In the genomic region with DNA sequence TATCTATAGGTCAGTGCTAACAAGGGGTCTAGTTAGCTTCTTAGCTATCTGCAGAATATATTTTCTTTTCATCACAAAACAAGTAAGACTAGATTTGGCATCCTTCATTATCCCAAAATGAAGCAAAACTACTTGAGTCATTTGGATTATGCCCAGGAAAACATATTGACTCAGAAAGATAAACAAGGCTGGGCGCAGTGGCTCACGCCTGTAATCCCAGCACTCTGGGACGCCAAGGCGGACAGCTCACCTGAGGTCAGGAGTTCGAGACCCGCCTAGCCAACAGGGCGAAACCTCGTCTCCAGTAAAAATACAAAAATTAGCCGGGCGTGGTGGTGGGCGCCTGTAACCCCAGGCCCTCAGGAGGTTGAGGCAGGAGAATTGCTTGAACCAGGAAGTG, we compare ENCODE assay signal across 29 cellular contexts. TPM values are rescaled to one million over a fixed set of nuclear protein-coding genes. Genes with fewer than 3 reads are reported as not detected.
DNase-seq lines count a peak whose midpoint lies in the region; ATAC-seq, FAIRE-seq and TF ChIP-seq lines count a peak whose summit lies in the region.
"Had no signal": no experiment of that assay in that cellular context is flagged by ENCODE, and none has a peak within 500 bp of the region (broad histone marks: within the 10 kb centered on the region; RNA-seq: fewer than 3 reads in every experiment).

No MANE protein-coding gene starts in this region.

- H3K79me2 ChIP-seq in endothelial cell of umbilical vein (ENCODE audit: control insufficient read depth, insufficient read depth, low read length) (no peaks in the 10 kb centered on the region), OCI-LY7 (ENCODE audit: insufficient read depth, low read depth, low read length) (no peaks in the 10 kb centered on the region)

- FAIRE-seq in GM12891 (lab: Jason Lieb, UNC) (peak; percentile 52), endothelial cell of umbilical vein (lab: Jason Lieb, UNC) (no peak)
- FAIRE-seq: GM12892, pancreas, TTC549 had no signal

- ATAC-seq in RWPE2 (ENCODE audit: low read depth) (peak; percentile 60; the same call in 2 of the 3 replicates), mucosa of descending colon (peak; percentile 62), GM18498 (IDR thresholded peaks at IDR 0.05; ENCODE audit: unreplicated experiment) (no peak)
- ATAC-seq: activated CD8-positive, alpha-beta T cell treated with anti-CD3 and anti-CD28 coated beads, Interleukin-2, amount 10 ng/mL, durations not matched to agents 7 days and 5 days; gastroesophageal sphincter; left ventricle myocardium superior; natural killer cell; pancreas had no signal

- H3K4me3 ChIP-seq in RWPE2 (ENCODE audit: severe bottlenecking) (no peak overlapping the region), endothelial cell of umbilical vein (replicated peaks in 1 of 3; ENCODE audit: insufficient read depth in 1 of 3, low read depth in 1 of 3, low read length in 3 of 3) (no peak overlapping the region), mucosa of descending colon (no peak overlapping the region), OCI-LY7 (ENCODE audit: low read depth, low read length, poor library complexity, severe bottlenecking) (no peak overlapping the region)
- H3K4me3 ChIP-seq: gastroesophageal sphincter, pancreas, right atrium auricular region, spleen, thyroid gland had no signal

- H4K20me1 ChIP-seq in endothelial cell of umbilical vein (replicated peaks; ENCODE audit: control insufficient read depth, extremely low read depth, insufficient read depth, low read length) (no peaks in the 10 kb centered on the region), OCI-LY7 (ENCODE audit: insufficient read depth, low read length) (no peaks in the 10 kb centered on the region)

- dilution Hi-C loops in endothelial cell of umbilical vein (cut with MboI; ENCODE audit: extremely low pct_ligation_motif_present, low sequenced_read_pairs), result no loop called here

- H2AFZ ChIP-seq in endothelial cell of umbilical vein (ENCODE audit: low read depth, low read length) (no peak overlapping the region), OCI-LY7 (ENCODE audit: low read length) (no peak overlapping the region)

- peak overlapping the region; percentile 23 for H3K4me2 ChIP-seq in endothelial cell of umbilical vein (ENCODE audit: insufficient read depth, low read length)
- H3K4me2 ChIP-seq in OCI-LY7 (ENCODE audit: low read length), result no peak overlapping the region

- no peaks in the 10 kb centered on the region for H3K9me1 ChIP-seq in endothelial cell of umbilical vein (replicated peaks; ENCODE audit: control insufficient read depth, extremely low read depth, insufficient read depth, low read length)

- intact Hi-C loops in endothelial cell of umbilical vein (cut with micrococcal nuclease), result no loop called here
- intact Hi-C loops in mucosa of descending colon (cut with DNase I, micrococcal nuclease), result no loop called here
- intact Hi-C loops in OCI-LY7 (cut with micrococcal nuclease; ENCODE audit: unreplicated experiment), result no loop called here

- H3K4me1 ChIP-seq in RWPE2 (ENCODE audit: insufficient read depth, poor library complexity, severe bottlenecking) (peaks cover 3% of the 10 kb centered on the region), endothelial cell of umbilical vein (ENCODE audit: control insufficient read depth, extremely low read depth, insufficient read depth, low read length) (peaks cover 19% of the 10 kb centered on the region), mucosa of descending colon (ENCODE audit: low read depth) (no peaks in the 10 kb centered on the region), OCI-LY7 (ENCODE audit: insufficient read depth, low read length, poor library complexity, severe bottlenecking) (peaks cover 23% of the 10 kb centered on the region)
- H3K4me1 ChIP-seq: gastroesophageal sphincter, pancreas, right atrium auricular region, spleen, thyroid gland had no signal

- H3K36me3 ChIP-seq in RWPE2 (ENCODE audit: low read depth) (no peaks in the 10 kb centered on the region), endothelial cell of umbilical vein (ENCODE audit: control insufficient read depth in 2 of 2, extremely low read depth in 1 of 2, insufficient read depth in 2 of 2, low read length in 2 of 2) (no peaks in the 10 kb centered on the region), mucosa of descending colon (ENCODE audit: low read depth) (no peaks in the 10 kb centered on the region), OCI-LY7 (ENCODE audit: insufficient read depth, low read length) (no peaks in the 10 kb centered on the region; the same call in 1 of the 2 replicates)

- DNase-seq in GM12891 (ENCODE audit: insufficient read length, low spot score) (no peak), RWPE2 (ENCODE audit: low spot score) (no peak), endothelial cell of umbilical vein (ENCODE audit: low read depth, low spot score) (peak; percentile 37), mucosa of descending colon (peak in 2 of 3 donors; percentile 14 to 49), OCI-LY7 (ENCODE audit: low spot score) (no peak), KBM-7 (no peak)
- DNase-seq in stimulated activated CD4-positive, alpha-beta T cell treated with anti-CD3 and anti-CD28 coated beads, Interleukin-2, amount 100 ng/mL, for 48 hours, result no peak
- DNase-seq: ACHN; activated CD4-positive, alpha-beta T cell treated with anti-CD3 and anti-CD28 coated beads for 1 hour; activated CD8-positive, alpha-beta T cell treated with anti-CD3 and anti-CD28 coated beads, Interleukin-2, amount 10 ng/mL, durations not matched to agents 7 days and 5 days; activated effector memory CD4-positive, alpha-beta T cell treated with Interleukin-2 at 50 U/mL for 16 hours; activated T-cell treated with anti-CD3 and anti-CD28 coated beads for 4 hours; caudate nucleus; DND-41; hypothalamus; left ventricle myocardium superior; midbrain; natural killer cell; NCI-H510A treated with DMSO at 0.1 percent for 48 hours; pancreas; spleen; stimulated activated CD4-positive, alpha-beta T cell treated with anti-CD3 and anti-CD28 coated beads, Interleukin-4, amount 100 ng/mL, for 1 hour; stimulated activated naive B cell treated with anti-CD40 and anti-IgM and Interleukin-4, amounts not matched to agents 10 μg/mL and 1 μg/mL and 100 μg/mL, for 72 hours; thyroid gland had no signal

- 0 out of 2 replicates have a peak, but pooled peaks cover 3% of the 10 kb centered on the region for H3K9me2 ChIP-seq in OCI-LY7 (ENCODE audit: insufficient read depth, low read length)

- no peaks in the 10 kb centered on the region for H3K9me3 ChIP-seq in RWPE2 (ENCODE audit: severe bottlenecking)
- no peaks in the 10 kb centered on the region for H3K9me3 ChIP-seq in endothelial cell of umbilical vein (replicated peaks; ENCODE audit: control insufficient read depth, insufficient read depth, low read length)
- H3K9me3 ChIP-seq in mucosa of descending colon, result no peaks in the 10 kb centered on the region
- no peaks in the 10 kb centered on the region for H3K9me3 ChIP-seq in OCI-LY7 (ENCODE audit: low read length)
- H3K9me3 ChIP-seq: gastroesophageal sphincter, pancreas, right atrium auricular region, spleen, thyroid gland had no signal

- TF ChIP-seq CTCF in RWPE2 (IDR thresholded peaks at IDR 0.05; ENCODE audit: poor library complexity, severe bottlenecking) (no peak), endothelial cell of umbilical vein (IDR thresholded peaks at IDR 0.05; ENCODE audit: extremely low read depth in 1 of 2, insufficient read depth in 1 of 2, low read depth in 1 of 2, low read length in 2 of 2) (no peak), mucosa of descending colon (IDR thresholded peaks at IDR 0.05) (no peak), OCI-LY7 (conservative IDR thresholded peaks at IDR 0.05; ENCODE audit: low read length) (no peak)

- no peak overlapping the region for H3K9ac ChIP-seq in endothelial cell of umbilical vein (replicated peaks; ENCODE audit: extremely low read depth, insufficient read depth, low read length)

- no peaks in the 10 kb centered on the region for H3K27me3 ChIP-seq in RWPE2 (ENCODE audit: insufficient read depth, poor library complexity, severe bottlenecking)
- H3K27me3 ChIP-seq in endothelial cell of umbilical vein (ENCODE audit: control insufficient read depth in 2 of 2, insufficient read depth in 2 of 2, low read length in 2 of 2), result no peaks in the 10 kb centered on the region
- H3K27me3 ChIP-seq: gastroesophageal sphincter, pancreas, right atrium auricular region, spleen, thyroid gland had no signal

- POLR2A ChIA-PET in endothelial cell of umbilical vein (lab: Charles Lee) (no interaction called here), OCI-LY7 (lab: Charles Lee) (interaction anchor here (0.8 to 2.4 kb wide), 4 partner anchors 12 to 524 kb away, joined by 3 to 14 read pairs (median 6); no protein-coding TSS in a partner anchor)

- CTCF ChIA-PET in endothelial cell of umbilical vein (lab: Charles Lee), result interaction anchor here (0.8 to 2.5 kb wide), 3 partner anchors 184 to 317 kb away, joined by 3 to 14 read pairs (median 6); no protein-coding TSS in a partner anchor
- CTCF ChIA-PET in OCI-LY7 (lab: Charles Lee; ENCODE audit: unreplicated experiment), result no interaction called here

- BruUV-seq in endothelial cell of umbilical vein (replicated peaks; lab: Mats Ljungman, UMichigan), result no TSS peak
- BruUV-seq in OCI-LY7 (replicated peaks; lab: Mats Ljungman, UMichigan), result no TSS peak

- in situ Hi-C loops in KBM-7 (cut with MboI; ENCODE audit: low pct_unique_long_range_greater_than_20kb, low sequenced_read_pairs), result no loop called here

- H3K27ac ChIP-seq in RWPE2 (ENCODE audit: poor library complexity, severe bottlenecking), result no peak overlapping the region
- no peak overlapping the region for H3K27ac ChIP-seq in endothelial cell of umbilical vein (ENCODE audit: insufficient read depth, low read depth, low read length)
- H3K27ac ChIP-seq in OCI-LY7 (ENCODE audit: low read depth, low read length, poor library complexity, severe bottlenecking), result no peak overlapping the region
- H3K27ac ChIP-seq: gastroesophageal sphincter, pancreas, right atrium auricular region, spleen, thyroid gland had no signal

- no peak for TF ChIP-seq POLR2A in GM12891 (IDR thresholded peaks at IDR 0.05; ENCODE audit: low read depth, low read length)
- no peak for TF ChIP-seq POLR2A in endothelial cell of umbilical vein (IDR thresholded peaks at IDR 0.05; ENCODE audit: low read depth, low read length)

TF ChIP-seq in endothelial cell of umbilical vein, 7 proteins besides CTCF, POLR2A, EP300 and RAD21 (continues in another document):
- TF ChIP-seq GATA2 (IDR thresholded peaks at IDR 0.05; ENCODE audit: insufficient read depth, insufficient read length, low read depth, low read length), result peak; percentile 25

RNA-seq across cellular contexts. Expression of a gene that starts 18.0 kb away (rescaled TPM):
- 20.5 TPM for polyA plus RNA-seq in GM12891 (2012; ENCODE audit: low read depth, missing spikeins)
- total RNA-seq in endothelial cell of umbilical vein (7.7 and 8.2 TPM in 2 replicates), mucosa of descending colon (1 to 10 TPM; 1.4 to 5.3 (median 1.6) TPM), OCI-LY7 (2022) (101 and 122 TPM in 2 replicates)
- polyA plus RNA-seq in endothelial cell of umbilical vein, result 0.32 and 0.66 TPM in 2 replicates
- polyA plus RNA-seq in endothelial cell of umbilical vein (2011; cell fraction: cytosol; rRNA removed), result 1.9 and 2.5 TPM in 2 replicates
- polyA plus RNA-seq in endothelial cell of umbilical vein (2011; cell fraction: nucleus; rRNA removed), result 1.8 and 2.4 TPM in 2 replicates
- 1.9 and 6.5 TPM in 2 replicates for polyA plus RNA-seq in endothelial cell of umbilical vein (2012)
- 0.72 TPM in 1 of 2 replicates, not detected in the other for polyA minus RNA-seq in endothelial cell of umbilical vein
- polyA minus RNA-seq in endothelial cell of umbilical vein (2011; cell fraction: cytosol; rRNA and poly(A)+ RNA removed), result 2.6 TPM
- 0.96 and 1.1 TPM in 2 replicates for polyA minus RNA-seq in endothelial cell of umbilical vein (2011; cell fraction: nucleus; rRNA and poly(A)+ RNA removed)
- total RNA-seq in OCI-LY7 (2014; rRNA removed; shearing (Covaris generic)), result 59.4 and 67.9 TPM in 2 replicates
- total RNA-seq: left ventricle myocardium superior, right atrium auricular region had no signal

Comparison
In these comparisons a context has a peak if more than half of its experiments do, and no peak if none do; other contexts are left out.
1. DNase-seq: peak in endothelial cell of umbilical vein (single experiment) and mucosa of descending colon (2 of 3); none in GM12891 (single experiment), RWPE2 (single experiment), OCI-LY7 (single experiment), KBM-7 (single experiment) and stimulated activated CD4-positive, alpha-beta T cell treated with anti-CD3 and anti-CD28 coated beads, Interleukin-2, amount 100 ng/mL, for 48 hours (0 of 2).